28 cellular contexts compared by ENCODE assay signal in genomic region chr7:148733496-148733895, GRCh38. TPM values are rescaled to one million over a fixed set of nuclear protein-coding genes. Genes with fewer than 3 reads are reported as not detected.
DNase-seq lines count a peak whose midpoint lies in the region; ATAC-seq, FAIRE-seq and TF ChIP-seq lines count a peak whose summit lies in the region.
"Had no signal": no experiment of that assay in that cellular context is flagged by ENCODE, and none has a peak within 500 bp of the region (broad histone marks: within the 10 kb centered on the region; RNA-seq: fewer than 3 reads in every experiment).

No MANE protein-coding gene starts in this region.

- H3K27ac ChIP-seq in HepG2 (ENCODE audit: extremely low read length, insufficient read depth, low read length) (no peak overlapping the region), ovary (no peak overlapping the region)
- H3K27ac ChIP-seq: PC-9, right lobe of liver, SJSA1 had no signal

- DNase-seq in activated CD8-positive, alpha-beta memory T cell treated with anti-CD3 and anti-CD28 coated beads, Interleukin-2, amount 10 ng/mL, durations not matched to agents 7 days and 5 days = no peak
- no peak for DNase-seq in activated CD8-positive, alpha-beta memory T cell treated with anti-CD3 and anti-CD28 coated beads for 24 hours
- DNase-seq in NCI-H446 treated with DMSO at 0.1 percent for 48 hours (lab: John Stamatoyannopoulos, UW) = peak; percentile 11
- DNase-seq in cerebellar cortex (ENCODE audit: low spot score) = peak; percentile 74
- DNase-seq in nephron progenitor cell = no peak
- no peak for DNase-seq in HepG2 (ENCODE audit: low spot score)
- DNase-seq in ovary = no peak
- no peak for DNase-seq in OCI-M1 (lab: John Stamatoyannopoulos, UW)
- DNase-seq: activated CD4-positive, alpha-beta T cell treated with anti-CD3 and anti-CD28 coated beads for 4 hours; activated CD8-positive, alpha-beta memory T cell treated with anti-CD3 and anti-CD28 coated beads, Interleukin-2, amount 50 U/mL, for 4 hours; activated effector memory CD4-positive, alpha-beta T cell treated with Interleukin-2 at 50 U/mL for 16 hours; COR-L47; DMS79 treated with DMSO at 0.1 percent for 48 hours; hippocampal formation; NCI-H1048; NCI-H187; NCI-H774; PC-9; right lobe of liver; stimulated activated CD4-positive, alpha-beta T cell treated with anti-CD3 and anti-CD28 coated beads, Interleukin-15, amount 100 ng/mL, for 24 hours; stimulated activated CD8-positive, alpha-beta memory T cell treated with anti-CD3 and anti-CD28 coated beads, Interleukin-4, amount 100 ng/mL, for 48 hours; substantia nigra had no signal

- in situ Hi-C loops in HepG2 (cut with HindIII; ENCODE audit: extremely low pct_ligation_motif_present, low pct_unique_long_range_greater_than_20kb) = no loop called here

- H4K20me1 ChIP-seq in HepG2 (ENCODE audit: insufficient read depth, low read length) = no peaks in the 10 kb centered on the region

- peaks cover 15 to 58% of the 10 kb centered on the region in 2 experiments for H3K36me3 ChIP-seq in HepG2 (replicated peaks in 1 of 2; ENCODE audit: control insufficient read depth in 1 of 2, insufficient read depth in 2 of 2, low read length in 2 of 2)
- no peaks in the 10 kb centered on the region for H3K36me3 ChIP-seq in ovary

- POLR2A ChIA-PET in HepG2 (lab: Yijun Ruan, JAX) = no interaction called here

- H3K27me3 Mint-ChIP-seq in activated CD8-positive, alpha-beta memory T cell treated with anti-CD3 and anti-CD28 coated beads, Interleukin-2, amount 10 ng/mL, durations not matched to agents 7 days and 5 days = no peaks in the 10 kb centered on the region
- H3K27me3 Mint-ChIP-seq in nephron progenitor cell (ENCODE audit: low read depth, poor library complexity) = no peaks in the 10 kb centered on the region
- H3K27me3 Mint-ChIP-seq: B cell had no signal

- WGBS in HepG2 (ENCODE audit: low lambda C conversion rate) = 95% methylated on average over 2 of the region's 2 CpGs
- 70 to 81% (median 75%) methylated on average over 2 of the region's 2 CpGs for WGBS in ovary, 3 donors

- no peak overlapping the region for H3K4me3 Mint-ChIP-seq in activated CD8-positive, alpha-beta memory T cell treated with anti-CD3 and anti-CD28 coated beads, Interleukin-2, amount 10 ng/mL, durations not matched to agents 7 days and 5 days
- H3K4me3 Mint-ChIP-seq in nephron progenitor cell = no peak overlapping the region
- H3K4me3 Mint-ChIP-seq: B cell had no signal

- TF ChIP-seq EP300 in HepG2 (IDR thresholded peaks at IDR 0.05; ENCODE audit: low read depth in 2 of 2, low read length in 2 of 2) = no peak
- no peak for TF ChIP-seq EP300 in HepG2 (CRISPR knock-in tag; IDR thresholded peaks at IDR 0.05; ENCODE audit: borderline replicate concordance)
- TF ChIP-seq EP300 in ovary (IDR thresholded peaks at IDR 0.05) = no peak

- no peaks in the 10 kb centered on the region for H3K9me3 Mint-ChIP-seq in activated CD8-positive, alpha-beta memory T cell treated with anti-CD3 and anti-CD28 coated beads, Interleukin-2, amount 10 ng/mL, durations not matched to agents 7 days and 5 days (ENCODE audit: low read depth)
- no peaks in the 10 kb centered on the region for H3K9me3 Mint-ChIP-seq in nephron progenitor cell

- CTCF ChIA-PET in activated CD8-positive, alpha-beta memory T cell treated with anti-CD3 and anti-CD28 coated beads, Interleukin-2, amount 10 ng/mL, durations not matched to agents 7 days and 5 days (lab: Charles Lee) = no interaction called here
- CTCF ChIA-PET in HepG2 (lab: Yijun Ruan, JAX; ENCODE audit: low intra/inter-chr PET ratio, low total read pairs) = no interaction called here

- H3K79me2 ChIP-seq in HepG2 (ENCODE audit: insufficient read depth, low read length) = peaks cover 35% of the 10 kb centered on the region

- H2AFZ ChIP-seq in HepG2 (ENCODE audit: low read length) = no peak overlapping the region
- H2AFZ ChIP-seq: PC-9 had no signal

- H3K4me3 ChIP-seq in HepG2 (replicated peaks in 1 of 3; ENCODE audit: insufficient read depth in 1 of 3, low read depth in 2 of 3, low read length in 3 of 3) (no peak overlapping the region), ovary (no peak overlapping the region)
- H3K4me3 ChIP-seq: lung, PC-9, right lobe of liver, SJSA1 had no signal

- FAIRE-seq in HepG2 (lab: Jason Lieb, UNC) = no peak
- FAIRE-seq: GM12891, HTR-8/SVneo, islet of Langerhans had no signal

- TF ChIP-seq POLR2A in HepG2 (IDR thresholded peaks at IDR 0.05; ENCODE audit: insufficient read depth in 1 of 2, low read depth in 2 of 2, low read length in 2 of 2) = no peak
- no peak for TF ChIP-seq POLR2A in ovary (IDR thresholded peaks at IDR 0.05)

- H3K27me3 ChIP-seq in HepG2 (ENCODE audit: control insufficient read depth in 1 of 2, insufficient read depth in 2 of 2, low read length in 2 of 2) (no peaks in the 10 kb centered on the region), ovary (no peaks in the 10 kb centered on the region)
- H3K27me3 ChIP-seq: right lobe of liver, SJSA1 had no signal

- ATAC-seq in activated CD8-positive, alpha-beta memory T cell treated with anti-CD3 and anti-CD28 coated beads, Interleukin-2, amount 10 ng/mL, durations not matched to agents 7 days and 5 days = no peak
- ATAC-seq in HepG2 = no peak
- ATAC-seq: right lobe of liver had no signal

- no peak overlapping the region for H3K9ac ChIP-seq in HepG2 (ENCODE audit: insufficient read depth, low read depth, low read length)

- H3K9me3 ChIP-seq in HepG2 (ENCODE audit: low read length) (no peaks in the 10 kb centered on the region), ovary (no peaks in the 10 kb centered on the region)
- H3K9me3 ChIP-seq: right lobe of liver, SJSA1 had no signal

- BruUV-seq in HepG2 (replicated peaks; lab: Mats Ljungman, UMichigan) = no TSS peak

- no peaks in the 10 kb centered on the region for H3K4me1 ChIP-seq in HepG2 (ENCODE audit: insufficient read depth, low read length)
- peaks cover 2% of the 10 kb centered on the region for H3K4me1 ChIP-seq in ovary (ENCODE audit: insufficient read depth)
- H3K4me1 ChIP-seq: right lobe of liver had no signal

- H3K4me1 Mint-ChIP-seq in activated CD8-positive, alpha-beta memory T cell treated with anti-CD3 and anti-CD28 coated beads, Interleukin-2, amount 10 ng/mL, durations not matched to agents 7 days and 5 days = peaks cover 21% of the 10 kb centered on the region
- peaks cover 6% of the 10 kb centered on the region for H3K4me1 Mint-ChIP-seq in nephron progenitor cell

- TF ChIP-seq CTCF in nephron progenitor cell (IDR thresholded peaks at IDR 0.05) (no peak), HepG2 (CRISPR knock-in tag; IDR thresholded peaks at IDR 0.05) (no peak), ovary (IDR thresholded peaks at IDR 0.05) (no peak)

- peaks cover 52% of the 10 kb centered on the region for H3K36me3 Mint-ChIP-seq in activated CD8-positive, alpha-beta memory T cell treated with anti-CD3 and anti-CD28 coated beads, Interleukin-2, amount 10 ng/mL, durations not matched to agents 7 days and 5 days
- H3K36me3 Mint-ChIP-seq in nephron progenitor cell (ENCODE audit: low read depth) = peaks cover 60% of the 10 kb centered on the region

- no peak overlapping the region for H3K4me2 ChIP-seq in HepG2 (ENCODE audit: low read depth, low read length)
- H3K4me2 ChIP-seq: PC-9 had no signal

- TF ChIP-seq RAD21 in HepG2 (CRISPR knock-in tag; IDR thresholded peaks at IDR 0.05) = no peak

- peak overlapping the region; percentile 16 for H3K27ac Mint-ChIP-seq in activated CD8-positive, alpha-beta memory T cell treated with anti-CD3 and anti-CD28 coated beads, Interleukin-2, amount 10 ng/mL, durations not matched to agents 7 days and 5 days
- H3K27ac Mint-ChIP-seq in nephron progenitor cell = peak overlapping the region; percentile 8
- H3K27ac Mint-ChIP-seq: B cell had no signal

- intact Hi-C loops in HepG2 (cut with micrococcal nuclease; ENCODE audit: unreplicated experiment) = no loop called here
- intact Hi-C loops in ovary (cut with DNase I) = no loop called here

TF ChIP-seq in HepG2, 621 proteins besides CTCF, POLR2A, EP300 and RAD21 (continues in another document):
- TF ChIP-seq ZFP36 (IDR thresholded peaks at IDR 0.05; ENCODE audit: borderline replicate concordance, low read depth, low read length, partially characterized antibody) (no peak), ZNF207 (IDR thresholded peaks at IDR 0.05; ENCODE audit: borderline replicate concordance) (no peak), ZNF775 (CRISPR knock-in tag; IDR thresholded peaks at IDR 0.05; ENCODE audit: borderline replicate concordance) (no peak), HNRNPUL1 (IDR thresholded peaks at IDR 0.05; ENCODE audit: low read depth, low read length) (no peak)
- TF ChIP-seq, protein P1, sequence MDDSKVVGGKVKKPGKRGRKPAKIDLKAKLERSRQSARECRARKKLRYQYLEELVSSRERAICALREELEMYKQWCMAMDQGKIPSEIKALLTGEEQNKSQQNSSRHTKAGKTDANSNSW (CRISPR knock-in tag; IDR thresholded peaks at IDR 0.05; ENCODE audit: borderline replicate concordance) = no peak

RNA-seq across cellular contexts. Expression of gene CUL1, which starts 34.8 kb away (rescaled TPM):
- total RNA-seq in activated CD8-positive, alpha-beta memory T cell treated with anti-CD3 and anti-CD28 coated beads, Interleukin-2, amount 10 ng/mL, durations not matched to agents 7 days and 5 days = 10 to 100 TPM; 55.3 to 84.3 TPM
- total RNA-seq in HepG2 (2016; rRNA removed; fragmentation: Illumina TruSeq; extraction: Trizol) = 45.9 and 80.4 TPM in 2 replicates
- 10.9 and 12.4 TPM in 2 replicates for total RNA-seq in HepG2 (2016; cell fraction: cytosol; rRNA removed; fragmentation: Illumina TruSeq; extraction: Trizol; ENCODE audit: low read depth)
- 46.4 and 78.8 TPM in 2 replicates for total RNA-seq in HepG2 (2016; cell fraction: insoluble cytoplasmic fraction; rRNA removed; fragmentation: Illumina TruSeq; extraction: Trizol)
- total RNA-seq in HepG2 (2016; cell fraction: membrane; rRNA removed; fragmentation: Illumina TruSeq; extraction: Trizol) = 32.7 and 35.8 TPM in 2 replicates
- total RNA-seq in HepG2 (2016; cell fraction: nucleus; rRNA removed; fragmentation: Illumina TruSeq; extraction: Trizol) = 32.2 and 36.2 TPM in 2 replicates
- 27.6 and 30.1 TPM in 2 replicates for polyA plus RNA-seq in HepG2 (2011; rRNA removed)
- 18.4 and 25.3 TPM in 2 replicates for polyA plus RNA-seq in HepG2 (2011; cell fraction: cytosol; rRNA removed)
- polyA plus RNA-seq in HepG2 (2011; cell fraction: nucleus; rRNA removed) = 13.1 and 15.9 TPM in 2 replicates
- 31.9 and 36.9 TPM in 2 replicates for polyA plus RNA-seq in HepG2 (2012)
- 7.9 and 9.9 TPM in 2 replicates for polyA plus RNA-seq in HepG2 (2016; cell fraction: cytosol; fragmentation: Illumina TruSeq; extraction: Trizol; ENCODE audit: low read depth)
- polyA plus RNA-seq in HepG2 (2016; cell fraction: insoluble cytoplasmic fraction; fragmentation: Illumina TruSeq; extraction: Trizol; ENCODE audit: low read depth) = 82.8 and 83.4 TPM in 2 replicates
- polyA plus RNA-seq in HepG2 (2016; cell fraction: membrane; fragmentation: Illumina TruSeq; extraction: Trizol; ENCODE audit: low read depth) = 20.2 and 22.6 TPM in 2 replicates
- polyA plus RNA-seq in HepG2 (2016; cell fraction: nucleus; fragmentation: Illumina TruSeq; extraction: Trizol; ENCODE audit: insufficient read depth, low read depth) = 45.2 and 47.0 TPM in 2 replicates
- 16.1 and 32.8 TPM in 2 replicates for polyA minus RNA-seq in HepG2 (2011; rRNA and poly(A)+ RNA removed; ENCODE audit: low replicate concordance)
- polyA minus RNA-seq in HepG2 (2011; cell fraction: cytosol; rRNA and poly(A)+ RNA removed) = 22.8 and 24.1 TPM in 2 replicates
- polyA minus RNA-seq in HepG2 (2011; cell fraction: nucleus; rRNA and poly(A)+ RNA removed) = 25.6 and 32.2 TPM in 2 replicates
- total RNA-seq in ovary = 10 to 100 TPM; 35.7 to 51.3 (median 40.2) TPM
- 10 to 100 TPM; 31.9 to 50.2 TPM for polyA plus RNA-seq in ovary

Comparison
In these comparisons a context has a peak if more than half of its experiments do, and no peak if none do; other contexts are left out.
1. DNase-seq: peak in NCI-H446 treated with DMSO at 0.1 percent for 48 hours (single experiment) and cerebellar cortex (single experiment); none in activated CD8-positive, alpha-beta memory T cell treated with anti-CD3 and anti-CD28 coated beads, Interleukin-2, amount 10 ng/mL, durations not matched to agents 7 days and 5 days (single experiment), activated CD8-positive, alpha-beta memory T cell treated with anti-CD3 and anti-CD28 coated beads for 24 hours (single experiment), nephron progenitor cell (single experiment), HepG2 (single experiment), ovary (0 of 5) and OCI-M1 (single experiment).